10 cellular contexts compared by ENCODE assay signal in the genomic region with DNA sequence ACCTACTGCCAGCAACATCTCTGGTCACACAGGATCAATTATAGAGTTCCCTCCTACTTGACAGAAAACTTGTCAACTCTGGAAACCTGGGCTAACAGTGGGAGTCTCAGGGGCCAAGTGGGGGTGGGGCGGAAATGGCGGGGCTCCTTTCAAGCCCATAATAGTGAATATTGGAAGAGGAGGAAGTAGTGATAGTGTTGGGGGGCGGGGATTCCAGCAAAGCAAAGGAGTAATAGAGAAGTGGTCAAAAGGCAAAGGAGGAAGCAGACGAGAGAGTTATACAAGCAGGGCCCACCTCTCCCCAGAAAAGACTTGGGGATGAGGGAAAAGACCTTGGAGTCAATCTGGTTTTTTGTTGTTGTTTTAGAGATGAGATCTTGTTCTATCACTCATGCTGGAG. TPM values are rescaled to one million over a fixed set of nuclear protein-coding genes. Genes with fewer than 3 reads are reported as not detected.
A peak's percentile ranks its signal among the peaks of the same experiment; 100 is the strongest.
DNase-seq lines count a peak whose midpoint lies in the region; ATAC-seq and TF ChIP-seq lines count a peak whose summit lies in the region.
"Had no signal": no experiment of that assay in that cellular context is flagged by ENCODE, and none has a peak within 500 bp of the region (broad histone marks: within the 10 kb centered on the region; RNA-seq: fewer than 3 reads in every experiment).

No MANE protein-coding gene starts in this region.

- no TSS peak for BruUV-seq in OCI-LY7 (replicated peaks; lab: Mats Ljungman, UMichigan)

- peaks cover 40% of the 10 kb centered on the region; the same call in 1 of the 2 replicates for H3K36me3 ChIP-seq in OCI-LY7 (ENCODE audit: insufficient read depth, low read length)
- H3K36me3 ChIP-seq in osteoblast (ENCODE audit: insufficient read depth, low read length), result peaks cover 22% of the 10 kb centered on the region

- TF ChIP-seq CTCF in OCI-LY7 (conservative IDR thresholded peaks at IDR 0.05; ENCODE audit: low read length) (no peak), osteoblast (IDR thresholded peaks at IDR 0.05; ENCODE audit: extremely low read depth, low read depth, low read length) (no peak)

- H4K20me1 ChIP-seq in OCI-LY7 (ENCODE audit: insufficient read depth, low read length), result no peaks in the 10 kb centered on the region
- no peaks in the 10 kb centered on the region for H4K20me1 ChIP-seq in osteoblast (ENCODE audit: insufficient read depth, low read length)

- peaks cover 46% of the 10 kb centered on the region for H3K36me3 Mint-ChIP-seq in dendritic cell treated with granulocyte-macrophage colony-stimulating factor and Interleukin-4, amounts not matched to agents 40 ng/mL and 50 ng/mL, for 4 days (ENCODE audit: low read depth)

- H3K4me1 ChIP-seq in OCI-LY7 (ENCODE audit: insufficient read depth, low read length, poor library complexity, severe bottlenecking) (peaks cover 70% of the 10 kb centered on the region), osteoblast (ENCODE audit: insufficient read depth, low read length) (no peaks in the 10 kb centered on the region)

- DNase-seq in activated CD4-positive, alpha-beta T cell treated with anti-CD3 and anti-CD28 coated beads for 48 hours, result peak; percentile 40
- no peak for DNase-seq in activated CD4-positive, alpha-beta T cell treated with anti-CD3 and anti-CD28 coated beads for 1 hour
- DNase-seq in OCI-LY7 (ENCODE audit: low spot score) (peak; percentile 54), osteoblast (ENCODE audit: insufficient read length, low spot score, missing footprints) (no peak), SW480 (ENCODE audit: low spot score) (no peak)
- peak; percentile 12 for DNase-seq in stimulated activated naive CD4-positive, alpha-beta T cell treated with Interleukin-2 at 50 U/mL for 16 hours (lab: John Stamatoyannopoulos, UW)
- DNase-seq: 8988T had no signal

- peaks cover 41% of the 10 kb centered on the region; the same call in 1 of the 2 replicates for H3K79me2 ChIP-seq in OCI-LY7 (ENCODE audit: insufficient read depth, low read depth, low read length)
- no peaks in the 10 kb centered on the region for H3K79me2 ChIP-seq in osteoblast (ENCODE audit: insufficient read depth, low read length)

- no peak overlapping the region for H2AFZ ChIP-seq in OCI-LY7 (ENCODE audit: low read length)
- H2AFZ ChIP-seq in osteoblast (ENCODE audit: low read length), result no peak overlapping the region

- peaks cover 74% of the 10 kb centered on the region for H3K4me1 Mint-ChIP-seq in dendritic cell treated with granulocyte-macrophage colony-stimulating factor and Interleukin-4, amounts not matched to agents 40 ng/mL and 50 ng/mL, for 4 days (ENCODE audit: low read depth)

- CTCF ChIA-PET in OCI-LY7 (lab: Charles Lee; ENCODE audit: unreplicated experiment), result interaction anchor here (0.6 kb wide), 1 partner anchor 43 kb away, joined by 3 read pairs; no protein-coding TSS in a partner anchor

- intact Hi-C loops in OCI-LY7 (cut with micrococcal nuclease; ENCODE audit: unreplicated experiment), result no loop called here
- intact Hi-C loops in dendritic cell treated with granulocyte-macrophage colony-stimulating factor and Interleukin-4, amounts not matched to agents 40 ng/mL and 50 ng/mL, for 4 days (cut with micrococcal nuclease), result loop anchor here (5.0 kb wide), 1 partner anchor 43 kb away; a partner anchor contains a TSS

- H3K27me3 ChIP-seq in osteoblast (ENCODE audit: insufficient read depth, low read length), result no peaks in the 10 kb centered on the region

- no peak for ATAC-seq in GM21723 (IDR thresholded peaks at IDR 0.05; ENCODE audit: unreplicated experiment)
- ATAC-seq: HCT116 had no signal

- H3K27me3 Mint-ChIP-seq in dendritic cell treated with granulocyte-macrophage colony-stimulating factor and Interleukin-4, amounts not matched to agents 40 ng/mL and 50 ng/mL, for 4 days, result no peaks in the 10 kb centered on the region

- H3K27ac ChIP-seq in OCI-LY7 (ENCODE audit: low read depth, low read length, poor library complexity, severe bottlenecking) (peak overlapping the region; percentile 82), osteoblast (ENCODE audit: low read depth, low read length) (no peak overlapping the region)

- peak overlapping the region; percentile 94 for H3K4me3 ChIP-seq in OCI-LY7 (ENCODE audit: low read depth, low read length, poor library complexity, severe bottlenecking)
- no peak overlapping the region for H3K4me3 ChIP-seq in osteoblast (ENCODE audit: insufficient read depth, low read length)

- H3K4me2 ChIP-seq in OCI-LY7 (ENCODE audit: low read length), result peak overlapping the region; percentile 98
- H3K4me2 ChIP-seq in osteoblast (ENCODE audit: insufficient read depth, low read length), result no peak overlapping the region

- peak overlapping the region; percentile 79 for H3K4me3 Mint-ChIP-seq in dendritic cell treated with granulocyte-macrophage colony-stimulating factor and Interleukin-4, amounts not matched to agents 40 ng/mL and 50 ng/mL, for 4 days

- H3K27ac Mint-ChIP-seq in dendritic cell treated with granulocyte-macrophage colony-stimulating factor and Interleukin-4, amounts not matched to agents 40 ng/mL and 50 ng/mL, for 4 days, result peak overlapping the region; percentile 78

- no peaks in the 10 kb centered on the region for H3K9me2 ChIP-seq in OCI-LY7 (ENCODE audit: insufficient read depth, low read length)

- POLR2A ChIA-PET in OCI-LY7 (lab: Charles Lee), result interaction anchor here (0.7 to 2.1 kb wide), 2 partner anchors 24 to 35 kb away, joined by 3 to 5 read pairs; no protein-coding TSS in a partner anchor

- H3K9me3 Mint-ChIP-seq in dendritic cell treated with granulocyte-macrophage colony-stimulating factor and Interleukin-4, amounts not matched to agents 40 ng/mL and 50 ng/mL, for 4 days, result no peaks in the 10 kb centered on the region

- no peaks in the 10 kb centered on the region for H3K9me3 ChIP-seq in OCI-LY7 (ENCODE audit: low read length)
- no peaks in the 10 kb centered on the region for H3K9me3 ChIP-seq in osteoblast (ENCODE audit: low read depth, low read length)

RNA-seq across cellular contexts. Expression of a gene that starts 2.1 kb away (rescaled TPM):
- 56.8 and 60.0 TPM in 2 replicates for total RNA-seq in OCI-LY7 (2014; rRNA removed; shearing (Covaris generic))
- 53.7 and 53.8 TPM in 2 replicates for total RNA-seq in OCI-LY7 (2022)
- 0.29 and 0.72 TPM in 2 replicates for total RNA-seq in osteoblast

RNA-seq across cellular contexts. Expression of a gene that starts 40.1 kb away (rescaled TPM):
- total RNA-seq in OCI-LY7 (2014; rRNA removed; shearing (Covaris generic)), result 29.6 and 31.0 TPM in 2 replicates
- total RNA-seq in OCI-LY7 (2022) (59.5 and 65.4 TPM in 2 replicates), osteoblast (19.9 and 22.7 TPM in 2 replicates)

RNA-seq across cellular contexts. Expression of a gene that starts 42.7 kb away (rescaled TPM):
- 4.6 and 6.1 TPM in 2 replicates for total RNA-seq in OCI-LY7 (2014; rRNA removed; shearing (Covaris generic))
- total RNA-seq in OCI-LY7 (2022), result 11.9 and 13.1 TPM in 2 replicates
- total RNA-seq in osteoblast, result 12.3 and 13.3 TPM in 2 replicates

Comparison
In these comparisons a context has a peak if more than half of its experiments do, and no peak if none do; other contexts are left out.
1. DNase-seq: peak in activated CD4-positive, alpha-beta T cell treated with anti-CD3 and anti-CD28 coated beads for 48 hours (single experiment), OCI-LY7 (single experiment) and stimulated activated naive CD4-positive, alpha-beta T cell treated with Interleukin-2 at 50 U/mL for 16 hours (single experiment); none in activated CD4-positive, alpha-beta T cell treated with anti-CD3 and anti-CD28 coated beads for 1 hour (single experiment), osteoblast (single experiment) and SW480 (single experiment).
2. RNA of a gene that starts 2.1 kb away (total RNA-seq): 53.7 to 60.0 TPM in OCI-LY7; 0.29 to 0.72 TPM in osteoblast; every median in the first group is over 10 times any median in the second.